In the genomic region with DNA sequence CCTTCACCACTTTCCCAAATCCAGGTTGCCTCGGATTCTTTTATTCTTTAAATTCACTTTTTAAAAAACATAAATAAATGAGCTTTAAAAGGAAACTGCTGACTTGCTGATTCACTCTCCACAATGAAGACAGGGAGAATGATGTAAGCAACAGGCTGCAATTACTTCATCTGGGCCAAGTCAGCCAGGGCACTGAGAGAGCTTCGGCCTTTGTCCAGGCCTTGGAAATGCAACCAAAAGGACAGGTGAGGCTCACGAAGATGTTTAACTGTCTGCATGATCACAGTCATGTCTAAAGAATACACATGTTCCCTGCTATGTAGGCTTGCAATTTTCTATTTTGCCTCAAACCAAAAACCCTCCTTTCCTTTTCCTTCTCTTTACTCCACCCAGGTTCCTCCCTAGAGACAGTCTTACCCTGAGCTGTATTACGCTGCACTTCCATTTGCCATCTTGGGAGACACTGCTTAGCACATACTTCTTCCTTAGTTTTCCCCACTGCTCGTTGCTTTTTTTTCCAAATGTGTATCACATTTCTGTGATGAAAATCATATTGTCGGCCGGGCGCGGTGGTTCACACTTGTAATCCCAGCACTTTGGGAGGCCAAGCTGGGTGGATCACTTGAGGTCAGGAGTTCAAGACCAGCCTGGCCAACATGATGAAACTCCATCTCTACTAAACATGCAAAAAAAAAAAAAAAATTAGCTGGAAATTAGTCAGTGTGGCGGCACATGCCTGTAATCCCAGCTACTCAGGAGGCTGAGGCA, we compare ENCODE assay signal across 9 cellular contexts. TPM values are rescaled to one million over a fixed set of nuclear protein-coding genes. Genes with fewer than 3 reads are reported as not detected.
A peak's percentile ranks its signal among the peaks of the same experiment; 100 is the strongest.
DNase-seq lines count a peak whose midpoint lies in the region; ATAC-seq and TF ChIP-seq lines count a peak whose summit lies in the region.
"Had no signal": no experiment of that assay in that cellular context is flagged by ENCODE, and none has a peak within 500 bp of the region (broad histone marks: within the 10 kb centered on the region; RNA-seq: fewer than 3 reads in every experiment).

No MANE protein-coding gene starts in this region.

- no peaks in the 10 kb centered on the region for H3K27me3 ChIP-seq in A673 (replicated peaks; ENCODE audit: insufficient read depth, low read depth, low read length, poor library complexity)

- no peak overlapping the region for H3K4me3 ChIP-seq in A673 (ENCODE audit: low read depth, low read length, poor library complexity, severe bottlenecking)

- DNase-seq in ELR (ENCODE audit: low read depth) (peak; percentile 43), fibroblast of the conjunctiva (ENCODE audit: low read depth) (peak; percentile 64), pulmonary artery endothelial cell (ENCODE audit: low read depth, low spot score) (peak; percentile 36), A673 (ENCODE audit: low spot score) (no peak), iPS-NIHi7 (ENCODE audit: extremely low spot score) (no peak), NCI-H2227 treated with DMSO at 0.1 percent for 48 hours (lab: John Stamatoyannopoulos, UW) (no peak)
- DNase-seq: effector CD4-positive, alpha-beta T cell had no signal

- ATAC-seq in SK-N-SH treated with all-trans-retinoic acid at 6 μM for 48 hours (peak; percentile 56), GM19463 (IDR thresholded peaks at IDR 0.05; ENCODE audit: unreplicated experiment) (no peak)

- BruUV-seq in A673 (replicated peaks; lab: Mats Ljungman, UMichigan), result no TSS peak

- no peaks in the 10 kb centered on the region for H3K9me3 ChIP-seq in A673 (ENCODE audit: low read depth, low read length, poor library complexity, severe bottlenecking)

- H3K4me1 ChIP-seq in A673 (ENCODE audit: insufficient read depth, low read length, poor library complexity, severe bottlenecking), result peaks cover 3% of the 10 kb centered on the region

- TF ChIP-seq CTCF in A673 (conservative IDR thresholded peaks at IDR 0.05; ENCODE audit: low read depth, low read length), result no peak

- CTCF ChIA-PET in A673 (lab: Charles Lee), result no interaction called here

- intact Hi-C loops in A673 (cut with micrococcal nuclease; ENCODE audit: unreplicated experiment), result no loop called here

- H3K27ac ChIP-seq in A673 (ENCODE audit: low read depth, low read length, poor library complexity, severe bottlenecking), result no peak overlapping the region

- H3K36me3 ChIP-seq in A673 (ENCODE audit: insufficient read depth, low read length, poor library complexity, severe bottlenecking), result no peaks in the 10 kb centered on the region

- POLR2A ChIA-PET in A673 (lab: Charles Lee; ENCODE audit: low non-redundant PET), result no interaction called here

TF ChIP-seq in SK-N-SH treated with all-trans-retinoic acid at 6 μM for 48 hours, 23 proteins besides CTCF, POLR2A, EP300 and RAD21:
- TF ChIP-seq SNAI2 (CRISPR knock-in tag; IDR thresholded peaks at IDR 0.05), result no peak
- TF ChIP-seq, protein P1, sequence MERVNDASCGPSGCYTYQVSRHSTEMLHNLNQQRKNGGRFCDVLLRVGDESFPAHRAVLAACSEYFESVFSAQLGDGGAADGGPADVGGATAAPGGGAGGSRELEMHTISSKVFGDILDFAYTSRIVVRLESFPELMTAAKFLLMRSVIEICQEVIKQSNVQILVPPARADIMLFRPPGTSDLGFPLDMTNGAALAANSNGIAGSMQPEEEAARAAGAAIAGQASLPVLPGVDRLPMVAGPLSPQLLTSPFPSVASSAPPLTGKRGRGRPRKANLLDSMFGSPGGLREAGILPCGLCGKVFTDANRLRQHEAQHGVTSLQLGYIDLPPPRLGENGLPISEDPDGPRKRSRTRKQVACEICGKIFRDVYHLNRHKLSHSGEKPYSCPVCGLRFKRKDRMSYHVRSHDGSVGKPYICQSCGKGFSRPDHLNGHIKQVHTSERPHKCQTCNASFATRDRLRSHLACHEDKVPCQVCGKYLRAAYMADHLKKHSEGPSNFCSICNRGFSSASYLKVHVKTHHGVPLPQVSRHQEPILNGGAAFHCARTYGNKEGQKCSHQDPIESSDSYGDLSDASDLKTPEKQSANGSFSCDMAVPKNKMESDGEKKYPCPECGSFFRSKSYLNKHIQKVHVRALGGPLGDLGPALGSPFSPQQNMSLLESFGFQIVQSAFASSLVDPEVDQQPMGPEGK (CRISPR knock-in tag; IDR thresholded peaks at IDR 0.05; ENCODE audit: borderline replicate concordance), result no peak
- TF ChIP-seq, protein P2, sequence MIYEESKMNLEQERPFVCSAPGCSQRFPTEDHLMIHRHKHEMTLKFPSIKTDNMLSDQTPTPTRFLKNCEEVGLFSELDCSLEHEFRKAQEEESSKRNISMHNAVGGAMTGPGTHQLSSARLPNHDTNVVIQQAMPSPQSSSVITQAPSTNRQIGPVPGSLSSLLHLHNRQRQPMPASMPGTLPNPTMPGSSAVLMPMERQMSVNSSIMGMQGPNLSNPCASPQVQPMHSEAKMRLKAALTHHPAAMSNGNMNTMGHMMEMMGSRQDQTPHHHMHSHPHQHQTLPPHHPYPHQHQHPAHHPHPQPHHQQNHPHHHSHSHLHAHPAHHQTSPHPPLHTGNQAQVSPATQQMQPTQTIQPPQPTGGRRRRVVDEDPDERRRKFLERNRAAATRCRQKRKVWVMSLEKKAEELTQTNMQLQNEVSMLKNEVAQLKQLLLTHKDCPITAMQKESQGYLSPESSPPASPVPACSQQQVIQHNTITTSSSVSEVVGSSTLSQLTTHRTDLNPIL (CRISPR knock-in tag; IDR thresholded peaks at IDR 0.05; ENCODE audit: low read depth), result no peak
- TF ChIP-seq OSR1 (CRISPR knock-in tag; IDR thresholded peaks at IDR 0.05), result no peak
- no peak for TF ChIP-seq ZNF565 (CRISPR knock-in tag; conservative IDR thresholded peaks at IDR 0.05; ENCODE audit: low read depth)
- TF ChIP-seq ZFP3 (CRISPR knock-in tag; IDR thresholded peaks at IDR 0.05), result no peak
- no peak for TF ChIP-seq ISL1 (CRISPR knock-in tag; IDR thresholded peaks at IDR 0.05)
- TF ChIP-seq, protein P3, sequence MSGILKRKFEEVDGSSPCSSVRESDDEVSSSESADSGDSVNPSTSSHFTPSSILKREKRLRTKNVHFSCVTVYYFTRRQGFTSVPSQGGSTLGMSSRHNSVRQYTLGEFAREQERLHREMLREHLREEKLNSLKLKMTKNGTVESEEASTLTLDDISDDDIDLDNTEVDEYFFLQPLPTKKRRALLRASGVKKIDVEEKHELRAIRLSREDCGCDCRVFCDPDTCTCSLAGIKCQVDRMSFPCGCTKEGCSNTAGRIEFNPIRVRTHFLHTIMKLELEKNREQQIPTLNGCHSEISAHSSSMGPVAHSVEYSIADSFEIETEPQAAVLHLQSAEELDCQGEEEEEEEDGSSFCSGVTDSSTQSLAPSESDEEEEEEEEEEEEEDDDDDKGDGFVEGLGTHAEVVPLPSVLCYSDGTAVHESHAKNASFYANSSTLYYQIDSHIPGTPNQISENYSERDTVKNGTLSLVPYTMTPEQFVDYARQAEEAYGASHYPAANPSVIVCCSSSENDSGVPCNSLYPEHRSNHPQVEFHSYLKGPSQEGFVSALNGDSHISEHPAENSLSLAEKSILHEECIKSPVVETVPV (CRISPR knock-in tag; IDR thresholded peaks at IDR 0.05), result no peak
- no peak for TF ChIP-seq TCF4 (CRISPR knock-in tag; IDR thresholded peaks at IDR 0.05; ENCODE audit: borderline replicate concordance)
- no peak for TF ChIP-seq ZFP30 (CRISPR knock-in tag; IDR thresholded peaks at IDR 0.05)
- no peak for TF ChIP-seq BACH2 (CRISPR knock-in tag; IDR thresholded peaks at IDR 0.05; ENCODE audit: borderline replicate concordance)
TF ChIP-seq in SK-N-SH treated with all-trans-retinoic acid at 6 μM for 48 hours: peak in this region for 0.

RNA-seq across cellular contexts. Expression of a gene that starts 29.6 kb away (rescaled TPM):
- total RNA-seq in pulmonary artery endothelial cell (0.07 and 0.11 TPM in 2 replicates), A673 (2021) (0.72 and 0.99 TPM in 2 replicates)

RNA-seq across cellular contexts. Expression of a gene that starts 33.1 kb away (rescaled TPM):
- total RNA-seq in pulmonary artery endothelial cell (0.28 and 0.92 TPM in 2 replicates), A673 (2021) (not detected in 2 replicates)

RNA-seq across cellular contexts. Expression of a gene that starts 46.5 kb away (rescaled TPM):
- total RNA-seq in pulmonary artery endothelial cell (24.1 and 39.3 TPM in 2 replicates), A673 (2021) (42.6 and 49.7 TPM in 2 replicates)

RNA-seq across cellular contexts. Expression of a gene that starts 51.5 kb away (rescaled TPM):
- 6.3 and 8.3 TPM in 2 replicates for total RNA-seq in pulmonary artery endothelial cell
- total RNA-seq in A673 (2021), result 0.37 TPM in 2 replicates

Comparison
In these comparisons a context has a peak if more than half of its experiments do, and no peak if none do; other contexts are left out.
1. DNase-seq: peak in ELR (single experiment), fibroblast of the conjunctiva (single experiment) and pulmonary artery endothelial cell (single experiment); none in A673 (single experiment), iPS-NIHi7 (single experiment) and NCI-H2227 treated with DMSO at 0.1 percent for 48 hours (single experiment).